In the genomic region with DNA sequence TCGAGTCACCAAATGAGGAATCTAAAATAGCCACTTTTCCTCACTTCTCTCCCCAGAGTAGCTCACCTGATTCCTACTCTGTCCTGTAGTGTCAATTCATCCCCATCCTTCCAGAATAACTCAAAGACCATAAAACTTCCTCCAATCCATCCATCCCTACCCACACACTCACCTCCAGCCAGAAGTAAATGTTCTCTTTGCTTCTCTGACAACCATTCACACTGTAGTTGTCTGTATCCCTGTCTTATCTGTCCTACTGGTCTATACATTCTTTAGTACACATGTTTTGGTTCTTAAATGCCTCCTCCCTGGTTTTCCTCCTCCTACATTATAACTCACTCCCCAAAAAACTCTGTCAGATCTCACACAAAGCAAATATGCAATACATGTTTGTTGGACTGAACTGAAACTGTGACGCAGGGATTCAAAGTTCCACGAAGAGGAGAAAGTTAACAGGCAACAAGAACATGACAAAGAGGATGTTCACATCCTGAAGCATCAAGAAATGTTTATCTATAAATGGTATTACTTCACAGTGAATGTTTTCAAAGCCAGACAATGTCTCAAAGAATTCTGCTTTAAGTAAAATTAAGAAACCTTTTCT, we compare ENCODE assay signal across 11 cellular contexts. TPM values are rescaled to one million over a fixed set of nuclear protein-coding genes. Genes with fewer than 3 reads are reported as not detected.
DNase-seq lines count a peak whose midpoint lies in the region; ATAC-seq and TF ChIP-seq lines count a peak whose summit lies in the region.
"Had no signal": no experiment of that assay in that cellular context is flagged by ENCODE, and none has a peak within 500 bp of the region (broad histone marks: within the 10 kb centered on the region; RNA-seq: fewer than 3 reads in every experiment).

No MANE protein-coding gene starts in this region.

- peaks cover 50 to 53% of the 10 kb centered on the region in 2 donors for H3K4me1 ChIP-seq in naive thymus-derived CD4-positive, alpha-beta T cell (ENCODE audit: control insufficient read depth in 2 of 2, insufficient read depth in 2 of 2, low read length in 2 of 2)

- peak; percentile 40 for ATAC-seq in naive thymus-derived CD4-positive, alpha-beta T cell

- no peaks in the 10 kb centered on the region for H3K9me3 Mint-ChIP-seq in naive thymus-derived CD4-positive, alpha-beta T cell
- H3K9me3 Mint-ChIP-seq: endodermal cell had no signal

- intact Hi-C loops in naive thymus-derived CD4-positive, alpha-beta T cell (cut with micrococcal nuclease), result loop anchor here (1.0 kb wide), 2 partner anchors 10 to 11 kb away; a partner anchor contains a TSS

- no peaks in the 10 kb centered on the region for H3K27me3 ChIP-seq in naive thymus-derived CD4-positive, alpha-beta T cell (ENCODE audit: control insufficient read depth in 2 of 2, insufficient read depth in 2 of 2, low read length in 2 of 2)

- TF ChIP-seq CTCF in AG10803 (conservative IDR thresholded peaks at IDR 0.05; ENCODE audit: low read length) (no peak), GM20000 (IDR thresholded peaks at IDR 0.05; ENCODE audit: extremely low read depth, missing control alignments) (no peak)

- POLR2A ChIA-PET in naive thymus-derived CD4-positive, alpha-beta T cell (lab: Charles Lee), result interaction anchor here (7.2 kb wide), 1 partner anchor 11 kb away, joined by 51 read pairs; a partner anchor contains a TSS

- no peak overlapping the region for H3K4me3 Mint-ChIP-seq in naive thymus-derived CD4-positive, alpha-beta T cell
- H3K4me3 Mint-ChIP-seq: endodermal cell had no signal

- peaks cover 2 to 31% (median 22%) of the 10 kb centered on the region in 7 donors for H3K4me1 Mint-ChIP-seq in naive thymus-derived CD4-positive, alpha-beta T cell

- H3K27me3 Mint-ChIP-seq in naive thymus-derived CD4-positive, alpha-beta T cell, result no peaks in the 10 kb centered on the region

- peak overlapping the region; percentile 5 for H3K27ac ChIP-seq in naive thymus-derived CD4-positive, alpha-beta T cell (ENCODE audit: low read depth, low read length)

- CTCF ChIA-PET in naive thymus-derived CD4-positive, alpha-beta T cell (lab: Charles Lee), result no interaction called here

- no peak overlapping the region for H3K4me3 ChIP-seq in AG10803 (ENCODE audit: low read length)
- H3K4me3 ChIP-seq in naive thymus-derived CD4-positive, alpha-beta T cell (ENCODE audit: low read length), result no peak overlapping the region

- no peaks in the 10 kb centered on the region for H3K9me3 ChIP-seq in naive thymus-derived CD4-positive, alpha-beta T cell (ENCODE audit: control insufficient read depth in 2 of 3, low read length in 3 of 3)

- DNase-seq in AG10803 (ENCODE audit: low read depth) (peak; percentile 65), HT1080 (ENCODE audit: low read depth) (peak; percentile 34), dedifferentiated amniotic fluid mesenchymal stem cell (ENCODE audit: extremely low spot score) (peak; percentile 77), HT-29 (ENCODE audit: low spot score) (no peak), OCI-M2 (lab: John Stamatoyannopoulos, UW; ENCODE audit: unreplicated experiment) (no peak), amniotic stem cell (lab: John Stamatoyannopoulos, UW) (no peak), GM20000 (ENCODE audit: low spot score) (no peak)
- peak in 6 of 9 donors; percentile 17 to 57 (median 43) for DNase-seq in naive thymus-derived CD4-positive, alpha-beta T cell
- DNase-seq: activated T-cell treated with anti-CD3 and anti-CD28 coated beads for 4 hours, DND-41, endodermal cell had no signal

- H3K36me3 ChIP-seq in naive thymus-derived CD4-positive, alpha-beta T cell (ENCODE audit: control insufficient read depth in 2 of 3, insufficient read depth in 3 of 3, low read length in 3 of 3), result no peaks in the 10 kb centered on the region

- peaks cover 0 to 2% (median 0%) of the 10 kb centered on the region in 5 donors for H3K36me3 Mint-ChIP-seq in naive thymus-derived CD4-positive, alpha-beta T cell

- no peak overlapping the region for H3K27ac Mint-ChIP-seq in naive thymus-derived CD4-positive, alpha-beta T cell
- H3K27ac Mint-ChIP-seq: endodermal cell had no signal

RNA-seq across cellular contexts. Expression of a gene that starts 11.0 kb away (rescaled TPM):
- total RNA-seq in HT1080 (2014; rRNA removed; shearing (Covaris generic)), result 19.5 and 22.8 TPM in 2 replicates
- 15.1 and 16.2 TPM in 2 replicates for polyA plus RNA-seq in HT1080 (2015; cell fraction: cytosol; rRNA removed)
- 31.6 and 36.0 TPM in 2 replicates for polyA plus RNA-seq in HT1080 (2015; cell fraction: nucleus; rRNA removed)
- 100 to 1,000 TPM in 1 of 5 experiments, 10 to 100 TPM in 4; 30.3 to 120 (median 45.4) TPM for total RNA-seq in naive thymus-derived CD4-positive, alpha-beta T cell
- polyA plus RNA-seq in naive thymus-derived CD4-positive, alpha-beta T cell, result 10 to 100 TPM in 1 of 2 donors, 1 to 10 TPM in 1; 8.4 to 20.5 TPM
- total RNA-seq in HT-29 (2014; rRNA removed; shearing (Covaris generic)), result 33.9 and 56.1 TPM in 2 replicates

Comparison
In these comparisons a context has a peak if more than half of its experiments do, and no peak if none do; other contexts are left out.
1. DNase-seq: peak in AG10803 (single experiment), HT1080 (single experiment), dedifferentiated amniotic fluid mesenchymal stem cell (single experiment) and naive thymus-derived CD4-positive, alpha-beta T cell (6 of 9); none in HT-29 (single experiment), OCI-M2 (single experiment), amniotic stem cell (single experiment) and GM20000 (single experiment).